ENCODE assay signal across 2 cellular contexts in the genomic region with DNA sequence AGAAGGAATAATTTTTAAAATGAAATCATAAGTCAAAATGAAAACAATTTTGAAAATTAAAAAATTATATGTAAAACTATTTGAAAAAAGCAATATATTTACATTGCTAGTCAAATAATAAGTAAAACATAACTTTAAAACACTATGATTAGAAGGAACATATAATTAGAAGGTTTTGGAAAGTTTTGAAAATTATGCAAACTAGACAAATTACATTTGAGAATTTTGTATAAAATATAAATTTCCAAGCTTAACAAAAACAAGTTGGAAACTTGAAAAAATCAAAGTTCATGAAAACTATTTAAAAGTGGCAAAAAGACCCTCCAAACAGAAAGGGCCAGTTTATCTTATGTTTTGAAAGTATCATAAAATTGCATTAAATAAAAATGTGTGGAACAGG.
TF ChIP-seq lines count a peak whose summit lies in the region.

No MANE protein-coding gene starts in this region.

TF ChIP-seq in HepG2, 621 proteins besides CTCF, POLR2A, EP300 and RAD21 (continued from another document):
- TF ChIP-seq MAFK (conservative IDR thresholded peaks at IDR 0.05 in 1 of 2, IDR thresholded peaks at IDR 0.05 in 1 of 2; ENCODE audit: low read length in 2 of 2) = peak in 1 of 2 experiments; percentile 70; a peak in 2 of 4 replicates
TF ChIP-seq in HepG2: peak in this region for 2.

TF ChIP-seq in K562, 482 proteins besides CTCF, POLR2A, EP300 and RAD21 (continued from another document):
- no peak for TF ChIP-seq ZNF431 (CRISPR knock-in tag; IDR thresholded peaks at IDR 0.05)
- TF ChIP-seq ZNF316 (IDR thresholded peaks at IDR 0.05) = peak; percentile 82
- peak; percentile 10; the same call in 1 of the 2 replicates for TF ChIP-seq MAFF (IDR thresholded peaks at IDR 0.05; ENCODE audit: low read length)
- TF ChIP-seq MAFG (tag; conservative IDR thresholded peaks at IDR 0.05) = 0 out of 2 replicates have a peak, but pooled peaks have one; percentile 20
